In the genomic region with DNA sequence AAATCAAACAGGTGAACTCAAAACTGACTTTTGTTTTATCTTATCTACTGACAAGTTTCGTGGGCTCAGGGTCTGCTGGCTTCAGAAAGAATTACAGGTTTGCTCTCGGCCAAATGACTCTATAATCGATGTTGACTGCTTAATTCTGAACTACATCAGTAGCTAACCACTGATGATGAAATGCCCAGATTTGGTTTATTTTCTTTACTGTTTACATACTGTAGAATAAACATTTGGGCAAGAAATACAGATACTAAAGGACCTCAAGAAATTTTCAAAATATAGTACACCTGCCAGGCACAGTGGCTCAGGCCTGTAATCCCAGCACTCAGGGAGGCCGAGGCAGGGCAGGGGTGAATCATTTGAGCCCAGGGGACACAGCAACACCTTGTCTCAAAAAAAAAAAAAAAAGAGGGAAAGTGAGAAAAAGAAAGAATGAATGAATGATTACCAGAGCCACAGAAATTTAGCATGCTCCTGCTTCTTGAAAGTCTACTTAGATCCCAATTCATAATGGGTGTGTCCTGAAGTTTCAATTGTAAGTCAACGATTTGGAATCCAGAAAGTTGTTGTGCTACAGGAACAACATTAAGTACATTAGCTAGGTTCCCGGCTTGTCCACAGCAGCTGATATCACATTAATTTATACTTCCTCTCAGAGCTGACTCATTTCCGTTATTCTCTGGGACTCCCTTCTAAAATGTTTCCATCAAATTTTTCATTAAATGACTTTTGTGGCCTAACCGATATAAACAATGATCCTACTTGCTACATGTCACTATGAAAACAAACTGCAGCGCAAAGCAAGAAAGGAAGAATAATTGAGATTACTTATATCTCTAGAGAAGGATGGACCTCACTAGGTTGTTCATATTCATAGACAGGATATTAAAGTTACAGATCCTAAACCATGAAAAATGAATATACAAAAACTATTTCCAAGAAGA, we compare ENCODE assay signal across 8 cellular contexts.
DNase-seq lines count a peak whose midpoint lies in the region; ATAC-seq and TF ChIP-seq lines count a peak whose summit lies in the region.

No MANE protein-coding gene starts in this region.

- H3K4me2 ChIP-seq in skeletal muscle satellite cell (ENCODE audit: low read length), result peak overlapping the region; percentile 70

- no peak for ATAC-seq in HG02970 (IDR thresholded peaks at IDR 0.05; ENCODE audit: low FRiP score, unreplicated experiment)

- H3K9ac ChIP-seq in NT2/D1 (ENCODE audit: insufficient read length, low read depth) (peak overlapping the region; percentile 27), skeletal muscle satellite cell (ENCODE audit: low read depth, low read length) (peak overlapping the region; percentile 73)

- DNase-seq in GM20000 (ENCODE audit: low spot score), result peak; percentile 15
- DNase-seq in NT2/D1 (ENCODE audit: low read depth, low spot score), result no peak
- peak; percentile 79 for DNase-seq in epithelial cell of esophagus (ENCODE audit: low read depth)
- DNase-seq in globus pallidus (ENCODE audit: low spot score), result no peak
- DNase-seq in NCI-H1694 treated with DMSO at 0.1 percent for 48 hours (lab: John Stamatoyannopoulos, UW), result no peak
- DNase-seq in NCI-H2107 treated with DMSO at 0.1 percent for 48 hours (lab: John Stamatoyannopoulos, UW; ENCODE audit: unreplicated experiment), result no peak

- no peak for TF ChIP-seq CTCF in GM20000 (IDR thresholded peaks at IDR 0.05; ENCODE audit: extremely low read depth, missing control alignments)
- TF ChIP-seq CTCF in epithelial cell of esophagus (IDR thresholded peaks at IDR 0.05; ENCODE audit: insufficient read depth, low read depth, low read length, missing control alignments), result no peak

- H3K27me3 ChIP-seq in NT2/D1 (ENCODE audit: insufficient read depth, insufficient read length), result no peaks in the 10 kb centered on the region
- no peaks in the 10 kb centered on the region for H3K27me3 ChIP-seq in skeletal muscle satellite cell (ENCODE audit: control insufficient read depth, insufficient read depth, low read length)

- no peaks in the 10 kb centered on the region for H3K9me3 ChIP-seq in NT2/D1 (ENCODE audit: insufficient read depth, low read length)
- no peaks in the 10 kb centered on the region for H3K9me3 ChIP-seq in skeletal muscle satellite cell (replicated peaks; ENCODE audit: low read length)

- H3K4me1 ChIP-seq in NT2/D1 (ENCODE audit: insufficient read depth, insufficient read length), result no peaks in the 10 kb centered on the region
- H3K4me1 ChIP-seq in skeletal muscle satellite cell (ENCODE audit: control insufficient read depth, insufficient read depth, low read length), result peaks cover 64% of the 10 kb centered on the region

- H3K36me3 ChIP-seq in NT2/D1 (ENCODE audit: insufficient read depth, insufficient read length, low read length), result no peaks in the 10 kb centered on the region
- H3K36me3 ChIP-seq in skeletal muscle satellite cell (ENCODE audit: insufficient read depth, low read length), result no peaks in the 10 kb centered on the region

- H3K4me3 ChIP-seq in NT2/D1 (ENCODE audit: insufficient read length, low read depth) (no peak overlapping the region), epithelial cell of esophagus (ENCODE audit: low read length) (no peak overlapping the region), skeletal muscle satellite cell (ENCODE audit: low read length) (peak overlapping the region; percentile 31)

Comparison
In these comparisons a context has a peak if more than half of its experiments do, and no peak if none do; other contexts are left out.
1. DNase-seq: peak in GM20000 (single experiment) and epithelial cell of esophagus (single experiment); none in NT2/D1 (single experiment), globus pallidus (single experiment), NCI-H1694 treated with DMSO at 0.1 percent for 48 hours (single experiment) and NCI-H2107 treated with DMSO at 0.1 percent for 48 hours (single experiment).